ENCODE assay signal across 22 cellular contexts in genomic region chrX:64698317-64698716, GRCh38.
"Had no signal": no experiment of that assay in that cellular context is flagged by ENCODE, and none has a peak within 500 bp of the region (broad histone marks: within the 10 kb centered on the region; RNA-seq: fewer than 3 reads in every experiment).

No MANE protein-coding gene starts in this region.

- DNase-seq: colonic mucosa; cortex of kidney; dermis blood vessel endothelial cell; dorsolateral prefrontal cortex; effector CD4-positive, alpha-beta T cell; effector CD8-positive, alpha-beta T cell; effector memory CD4-positive, alpha-beta T cell; effector memory CD8-positive, alpha-beta T cell; endodermal cell; erythroblast; esophagus squamous epithelium; foreskin fibroblast; foreskin keratinocyte; foreskin melanocyte; gastrocnemius medialis; glutamatergic neuron; heart left ventricle; heart right ventricle had no signal

- H3K4me1 ChIP-seq: colonic mucosa, esophagus muscularis mucosa, esophagus squamous epithelium, foreskin keratinocyte, gastrocnemius medialis, gastroesophageal sphincter, heart left ventricle, heart right ventricle had no signal

- H3K36me3 ChIP-seq: colonic mucosa, esophagus muscularis mucosa, esophagus squamous epithelium, gastrocnemius medialis, gastroesophageal sphincter, heart left ventricle, heart right ventricle had no signal

- H3K27me3 ChIP-seq: colonic mucosa, esophagus muscularis mucosa, esophagus squamous epithelium, foreskin keratinocyte, gastrocnemius medialis, gastroesophageal sphincter, heart left ventricle, heart right ventricle had no signal

- H3K4me3 ChIP-seq: colonic mucosa, coronary artery, dorsolateral prefrontal cortex, esophagus muscularis mucosa, esophagus squamous epithelium, gastrocnemius medialis, gastroesophageal sphincter, heart left ventricle, heart right ventricle had no signal

- H3K27ac ChIP-seq: colonic mucosa, coronary artery, dorsolateral prefrontal cortex, epithelial cell of prostate, esophagus muscularis mucosa, esophagus squamous epithelium, foreskin keratinocyte, gastrocnemius medialis, gastroesophageal sphincter, heart left ventricle, heart right ventricle had no signal

- H3K9me3 ChIP-seq: colonic mucosa, esophagus squamous epithelium had no signal
